17 cellular contexts compared by ENCODE assay signal in the genomic region with DNA sequence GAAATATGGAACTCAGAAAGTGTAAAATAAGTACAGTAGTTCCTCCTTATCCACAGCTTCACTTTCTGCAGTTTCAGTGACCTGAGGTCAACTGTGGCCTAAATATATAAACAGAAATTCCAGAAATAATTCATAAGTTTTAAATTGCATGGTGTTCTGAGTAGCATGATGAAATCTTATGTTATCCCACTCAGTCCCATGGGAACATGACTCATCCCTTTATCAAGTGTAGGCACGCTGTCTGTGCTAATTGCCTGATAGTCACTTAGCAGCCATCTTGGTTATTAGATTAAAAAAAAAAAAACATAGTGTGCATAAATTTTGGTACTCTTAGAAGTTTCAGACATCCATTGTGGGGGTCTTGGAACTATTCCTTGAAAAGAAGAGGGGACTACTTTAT.
DNase-seq lines count a peak whose midpoint lies in the region; ATAC-seq and TF ChIP-seq lines count a peak whose summit lies in the region.
"Had no signal": no experiment of that assay in that cellular context is flagged by ENCODE, and none has a peak within 500 bp of the region (broad histone marks: within the 10 kb centered on the region; RNA-seq: fewer than 3 reads in every experiment).

No MANE protein-coding gene starts in this region.

- intact Hi-C loops in spleen (cut with DNase I; ENCODE audit: low total_unique reads), result no loop called here

- no peak for TF ChIP-seq POLR2A in spleen (IDR thresholded peaks at IDR 0.05)

- H3K4me3 ChIP-seq in astrocyte of the cerebellum (ENCODE audit: low read depth, low read length), result no peak overlapping the region
- no peak overlapping the region for H3K4me3 ChIP-seq in MG63
- H3K4me3 ChIP-seq in spleen, result no peak overlapping the region
- H3K4me3 ChIP-seq: adrenal gland, mucosa of descending colon, pancreas, suprapubic skin had no signal

- DNase-seq in COLO829 (ENCODE audit: low spot score), result peak; percentile 59
- peak; percentile 59 for DNase-seq in MV-4-11 (lab: John Stamatoyannopoulos, UW)
- peak; percentile 45 for DNase-seq in astrocyte of the cerebellum (ENCODE audit: low read depth)
- DNase-seq in foreskin keratinocyte, result peak; percentile 50 to 69
- no peak for DNase-seq in NCI-H2081 treated with DMSO at 0.1 percent for 48 hours (lab: John Stamatoyannopoulos, UW)
- DNase-seq in MG63, result no peak
- DNase-seq in NAMALWA (ENCODE audit: low spot score), result no peak
- no peak for DNase-seq in spleen
- DNase-seq: activated CD4-positive, alpha-beta T cell treated with anti-CD3 and anti-CD28 coated beads for 1 hour; adrenal gland; HFFc6; kidney glomerular epithelial cell; mucosa of descending colon; pancreas; SW 1271 had no signal

- H3K36me3 ChIP-seq in MG63 (no peaks in the 10 kb centered on the region), spleen (no peaks in the 10 kb centered on the region)
- H3K36me3 ChIP-seq: adrenal gland, pancreas, suprapubic skin had no signal

- ATAC-seq in foreskin keratinocyte, result peak; percentile 89
- ATAC-seq: mucosa of descending colon, pancreas had no signal

- 58 to 86% (median 73%) methylated on average over 1 of the region's 1 CpG for WGBS in spleen, 5 donors

- in situ Hi-C loops in astrocyte of the cerebellum (cut with HindIII; ENCODE audit: low sequenced_read_pairs), result no loop called here

- no peaks in the 10 kb centered on the region for H3K9me3 ChIP-seq in MG63
- no peaks in the 10 kb centered on the region for H3K9me3 ChIP-seq in spleen
- H3K9me3 ChIP-seq: adrenal gland, mucosa of descending colon, pancreas, suprapubic skin had no signal

- H3K27ac ChIP-seq in foreskin keratinocyte (peak overlapping the region; percentile 38), spleen (no peak overlapping the region)
- H3K27ac ChIP-seq: adrenal gland, HL-60, pancreas, suprapubic skin had no signal

- H3K4me1 ChIP-seq in foreskin keratinocyte (no peaks in the 10 kb centered on the region), spleen (no peaks in the 10 kb centered on the region)
- H3K4me1 ChIP-seq: adrenal gland, pancreas, suprapubic skin had no signal

- TF ChIP-seq CTCF in astrocyte of the cerebellum (IDR thresholded peaks at IDR 0.05; ENCODE audit: low read depth, low read length, missing control alignments) (no peak), foreskin keratinocyte (conservative IDR thresholded peaks at IDR 0.05) (no peak), spleen (IDR thresholded peaks at IDR 0.05 in 8 of 11, conservative IDR thresholded peaks at IDR 0.05 in 3 of 11) (no peak)

- no peaks in the 10 kb centered on the region for H3K27me3 ChIP-seq in foreskin keratinocyte
- no peaks in the 10 kb centered on the region for H3K27me3 ChIP-seq in MG63
- no peaks in the 10 kb centered on the region for H3K27me3 ChIP-seq in spleen (replicated peaks in 1 of 7)
- H3K27me3 ChIP-seq: adrenal gland, suprapubic skin had no signal

Comparison
In these comparisons a context has a peak if more than half of its experiments do, and no peak if none do; other contexts are left out.
1. DNase-seq: peak in COLO829 (single experiment), MV-4-11 (single experiment), astrocyte of the cerebellum (single experiment) and foreskin keratinocyte (2 of 2); none in NCI-H2081 treated with DMSO at 0.1 percent for 48 hours (single experiment), MG63 (single experiment), NAMALWA (single experiment) and spleen (single experiment).